In genomic region chr6:15303920-15304291, GRCh38 we compare ENCODE assay signal across 27 cellular contexts. TPM values are rescaled to one million over a fixed set of nuclear protein-coding genes. Genes with fewer than 3 reads are reported as not detected.
DNase-seq lines count a peak whose midpoint lies in the region; ATAC-seq and TF ChIP-seq lines count a peak whose summit lies in the region.
"Had no signal": no experiment of that assay in that cellular context is flagged by ENCODE, and none has a peak within 500 bp of the region (broad histone marks: within the 10 kb centered on the region; RNA-seq: fewer than 3 reads in every experiment).

No MANE protein-coding gene starts in this region.

- no peaks in the 10 kb centered on the region for H3K36me3 Mint-ChIP-seq in Caco-2 (ENCODE audit: insufficient read depth, unreplicated experiment)
- peaks cover 6% of the 10 kb centered on the region for H3K36me3 Mint-ChIP-seq in natural killer cell treated with Interleukin-12 subunit alpha and Interleukin-12 subunit beta and Interleukin-15 and Interleukin-18, amount 100 ng/mL, for 72 hours
- H3K36me3 Mint-ChIP-seq: mesothelial cell of epicardium, naive B cell had no signal

- H3K27me3 Mint-ChIP-seq in Caco-2 (ENCODE audit: insufficient read depth, unreplicated experiment) = no peaks in the 10 kb centered on the region
- no peaks in the 10 kb centered on the region for H3K27me3 Mint-ChIP-seq in natural killer cell treated with Interleukin-12 subunit alpha and Interleukin-12 subunit beta and Interleukin-15 and Interleukin-18, amount 100 ng/mL, for 72 hours
- H3K27me3 Mint-ChIP-seq: activated naive CD8-positive, alpha-beta T cell treated with anti-CD3 and anti-CD28 coated beads for 36 hours; dendritic cell treated with granulocyte-macrophage colony-stimulating factor and Interleukin-4, amounts not matched to agents 40 ng/mL and 50 ng/mL, for 4 days; naive B cell had no signal

- H3K4me1 Mint-ChIP-seq in Caco-2 (ENCODE audit: low read depth, unreplicated experiment) = peaks cover 34% of the 10 kb centered on the region
- peaks cover 73 to 79% of the 10 kb centered on the region in 2 donors for H3K4me1 Mint-ChIP-seq in natural killer cell treated with Interleukin-12 subunit alpha and Interleukin-12 subunit beta and Interleukin-15 and Interleukin-18, amount 100 ng/mL, for 72 hours (ENCODE audit: low read depth in 2 of 2)

- DNase-seq in Caco-2 = peak; percentile 42 to 52
- DNase-seq in body of pancreas = no peak
- DNase-seq in natural killer cell treated with Interleukin-12 subunit alpha and Interleukin-12 subunit beta and Interleukin-15 and Interleukin-18, amount 100 ng/mL, for 72 hours (ENCODE audit: low spot score) = no peak
- no peak for DNase-seq in SW480 (ENCODE audit: low spot score)
- DNase-seq in medulla oblongata (ENCODE audit: extremely low spot score) = no peak
- DNase-seq in COLO829 (ENCODE audit: low spot score) = no peak
- DNase-seq: activated CD4-positive, alpha-beta T cell treated with anti-CD3 and anti-CD28 coated beads, Interleukin-2, amount 50 U/mL, for 48 hours; activated naive CD8-positive, alpha-beta T cell treated with anti-CD3 and anti-CD28 coated beads for 36 hours; C1 segment of cervical spinal cord; central memory CD4-positive, alpha-beta T cell; DND-41; esophagus squamous epithelium; GOT3; hippocampal formation; naive B cell; NCI-H1048; NCI-H1694; NCI-H2171 treated with DMSO at 0.1 percent for 48 hours; NCI-H510A treated with DMSO at 0.1 percent for 48 hours; Peyer's patch; SIG-M5; SW 1271; upper lobe of left lung had no signal

- no peak for TF ChIP-seq CTCF in Caco-2 (IDR thresholded peaks at IDR 0.05; ENCODE audit: insufficient read depth in 1 of 2, low read depth in 1 of 2, low read length in 1 of 2, severe bottlenecking in 1 of 2, unreplicated experiment in 1 of 2)
- no peak for TF ChIP-seq CTCF in HEK293 (tag by site-specific recombination; IDR thresholded peaks at IDR 0.05)
- no peak for TF ChIP-seq CTCF in body of pancreas (IDR thresholded peaks at IDR 0.05)

- intact Hi-C loops in Caco-2 (cut with micrococcal nuclease; ENCODE audit: unreplicated experiment) (no loop called here), body of pancreas (cut with DNase I) (no loop called here)

- BruUV-seq in Caco-2 (replicated peaks; lab: Mats Ljungman, UMichigan) = no TSS peak

- H3K9me3 ChIP-seq in Caco-2 = no peaks in the 10 kb centered on the region
- no peaks in the 10 kb centered on the region for H3K9me3 ChIP-seq in HEK293 (ENCODE audit: control insufficient read depth, insufficient read depth, low read depth, low read length)
- H3K9me3 ChIP-seq in body of pancreas = no peaks in the 10 kb centered on the region
- H3K9me3 ChIP-seq: esophagus squamous epithelium, Peyer's patch, upper lobe of left lung had no signal

- TF ChIP-seq POLR2A in body of pancreas (IDR thresholded peaks at IDR 0.05) = no peak

- whole genome bisulfite sequencing in body of pancreas, 2 donors = 60 to 62% methylated on average over 6 of the region's 6 CpGs

- H3K4me3 ChIP-seq in Caco-2 (ENCODE audit: low read depth, low read length) = no peak overlapping the region
- H3K4me3 ChIP-seq in HEK293 (ENCODE audit: low read depth, low read length) = no peak overlapping the region
- H3K4me3 ChIP-seq in body of pancreas = no peak overlapping the region
- H3K4me3 ChIP-seq: esophagus squamous epithelium, Peyer's patch, upper lobe of left lung had no signal

- CTCF ChIA-PET in Caco-2 (lab: Charles Lee) (interaction anchor here (1.0 to 1.1 kb wide), 2 partner anchors 25 to 28 kb away, joined by 4 to 5 read pairs; no protein-coding TSS in a partner anchor), HEK293 (lab: Yijun Ruan, JAX) (interaction anchor here (0.6 to 1.5 kb wide), 4 partner anchors 8 to 86 kb away, joined by 3 to 7 read pairs (median 3); no protein-coding TSS in a partner anchor)

- H3K4me3 Mint-ChIP-seq in Caco-2 (ENCODE audit: unreplicated experiment) = no peak overlapping the region
- peak overlapping the region; percentile 43 for H3K4me3 Mint-ChIP-seq in natural killer cell treated with Interleukin-12 subunit alpha and Interleukin-12 subunit beta and Interleukin-15 and Interleukin-18, amount 100 ng/mL, for 72 hours
- H3K4me3 Mint-ChIP-seq: activated naive CD8-positive, alpha-beta T cell treated with anti-CD3 and anti-CD28 coated beads for 36 hours; dendritic cell treated with granulocyte-macrophage colony-stimulating factor and Interleukin-4, amounts not matched to agents 40 ng/mL and 50 ng/mL, for 4 days; mesothelial cell of epicardium had no signal

- H3K4me1 ChIP-seq in Caco-2 (peaks cover 35% of the 10 kb centered on the region), HEK293 (ENCODE audit: control insufficient read depth, insufficient read depth, low read length) (peaks cover 49% of the 10 kb centered on the region), body of pancreas (peaks cover 24% of the 10 kb centered on the region)

- H3K9me3 Mint-ChIP-seq in Caco-2 (ENCODE audit: unreplicated experiment) = no peaks in the 10 kb centered on the region
- H3K9me3 Mint-ChIP-seq in natural killer cell treated with Interleukin-12 subunit alpha and Interleukin-12 subunit beta and Interleukin-15 and Interleukin-18, amount 100 ng/mL, for 72 hours = no peaks in the 10 kb centered on the region
- H3K9me3 Mint-ChIP-seq: activated naive CD8-positive, alpha-beta T cell treated with anti-CD3 and anti-CD28 coated beads for 36 hours; dendritic cell treated with granulocyte-macrophage colony-stimulating factor and Interleukin-4, amounts not matched to agents 40 ng/mL and 50 ng/mL, for 4 days; mesothelial cell of epicardium; naive B cell had no signal

- H3K36me3 ChIP-seq in Caco-2 (ENCODE audit: control insufficient read depth, insufficient read depth, low read length) (no peaks in the 10 kb centered on the region), HEK293 (ENCODE audit: control insufficient read depth in 2 of 2, insufficient read depth in 1 of 2, low read length in 2 of 2) (no peaks in the 10 kb centered on the region; a peak in 1 of 3 replicates), body of pancreas (replicated peaks in 1 of 2; ENCODE audit: insufficient read depth in 1 of 2, low read depth in 2 of 2) (no peaks in the 10 kb centered on the region)
- H3K36me3 ChIP-seq: esophagus squamous epithelium, Peyer's patch, upper lobe of left lung had no signal

- H3K27me3 ChIP-seq in Caco-2 (replicated peaks; ENCODE audit: control insufficient read depth, insufficient read depth, low read length) (no peaks in the 10 kb centered on the region), body of pancreas (no peaks in the 10 kb centered on the region)
- H3K27me3 ChIP-seq: esophagus squamous epithelium, Peyer's patch, upper lobe of left lung had no signal

- peak; percentile 48 for ATAC-seq in body of pancreas
- no peak for ATAC-seq in natural killer cell treated with Interleukin-12 subunit alpha and Interleukin-12 subunit beta and Interleukin-15 and Interleukin-18, amount 100 ng/mL, for 72 hours
- ATAC-seq: left lobe of liver had no signal

- H3K27ac ChIP-seq in HEK293 (ENCODE audit: extremely low read depth, low read depth, low read length) = no peak overlapping the region
- H3K27ac ChIP-seq in body of pancreas = peak overlapping the region; percentile 42 to 61 (median 60)
- H3K27ac ChIP-seq: upper lobe of left lung had no signal

- no peak overlapping the region for H3K27ac Mint-ChIP-seq in Caco-2 (ENCODE audit: unreplicated experiment)
- H3K27ac Mint-ChIP-seq in natural killer cell treated with Interleukin-12 subunit alpha and Interleukin-12 subunit beta and Interleukin-15 and Interleukin-18, amount 100 ng/mL, for 72 hours = peak overlapping the region; percentile 89 to 98
- H3K27ac Mint-ChIP-seq: dendritic cell treated with granulocyte-macrophage colony-stimulating factor and Interleukin-4, amounts not matched to agents 40 ng/mL and 50 ng/mL, for 4 days; mesothelial cell of epicardium had no signal

- POLR2A ChIA-PET in Caco-2 (lab: Charles Lee) = interaction anchor here (0.6 kb wide), 1 partner anchor 128 kb away, joined by 3 read pairs; no protein-coding TSS in a partner anchor
- POLR2A ChIA-PET in HEK293 (lab: Yijun Ruan, JAX) = interaction anchor here (0.7 to 1.1 kb wide), 2 partner anchors 14 to 242 kb away, joined by 3 to 6 read pairs; no protein-coding TSS in a partner anchor

TF ChIP-seq in HEK293, 187 proteins besides CTCF, POLR2A, EP300 and RAD21:
- no peak for TF ChIP-seq ZNF776 (tag by site-specific recombination; IDR thresholded peaks at IDR 0.05; ENCODE audit: borderline replicate concordance)
- TF ChIP-seq SP7 (tag by site-specific recombination; IDR thresholded peaks at IDR 0.05) = peak; percentile 12; the same call in 1 of the 2 replicates
- no peak for TF ChIP-seq ZNF600 (tag by site-specific recombination; IDR thresholded peaks at IDR 0.05)
TF ChIP-seq in HEK293: peak in this region for 1.

RNA-seq across cellular contexts. Expression of gene JARID2, which starts 58.0 kb away (rescaled TPM):
- 17.0 and 18.3 TPM in 2 replicates for total RNA-seq in Caco-2 (2022)
- 1 to 10 TPM; 3.6 to 4.6 TPM for total RNA-seq in body of pancreas
- total RNA-seq in natural killer cell treated with Interleukin-12 subunit alpha and Interleukin-12 subunit beta and Interleukin-15 and Interleukin-18, amount 100 ng/mL, for 72 hours = 10 to 100 TPM; 28.6 to 34.9 TPM

Comparison
In these comparisons a context has a peak if more than half of its experiments do, and no peak if none do; other contexts are left out.
1. DNase-seq: peak in Caco-2 (2 of 2); none in body of pancreas (0 of 4), natural killer cell treated with Interleukin-12 subunit alpha and Interleukin-12 subunit beta and Interleukin-15 and Interleukin-18, amount 100 ng/mL, for 72 hours (single experiment), SW480 (single experiment), medulla oblongata (single experiment) and COLO829 (single experiment).